ENCODE assay signal across 8 cellular contexts in the genomic region with DNA sequence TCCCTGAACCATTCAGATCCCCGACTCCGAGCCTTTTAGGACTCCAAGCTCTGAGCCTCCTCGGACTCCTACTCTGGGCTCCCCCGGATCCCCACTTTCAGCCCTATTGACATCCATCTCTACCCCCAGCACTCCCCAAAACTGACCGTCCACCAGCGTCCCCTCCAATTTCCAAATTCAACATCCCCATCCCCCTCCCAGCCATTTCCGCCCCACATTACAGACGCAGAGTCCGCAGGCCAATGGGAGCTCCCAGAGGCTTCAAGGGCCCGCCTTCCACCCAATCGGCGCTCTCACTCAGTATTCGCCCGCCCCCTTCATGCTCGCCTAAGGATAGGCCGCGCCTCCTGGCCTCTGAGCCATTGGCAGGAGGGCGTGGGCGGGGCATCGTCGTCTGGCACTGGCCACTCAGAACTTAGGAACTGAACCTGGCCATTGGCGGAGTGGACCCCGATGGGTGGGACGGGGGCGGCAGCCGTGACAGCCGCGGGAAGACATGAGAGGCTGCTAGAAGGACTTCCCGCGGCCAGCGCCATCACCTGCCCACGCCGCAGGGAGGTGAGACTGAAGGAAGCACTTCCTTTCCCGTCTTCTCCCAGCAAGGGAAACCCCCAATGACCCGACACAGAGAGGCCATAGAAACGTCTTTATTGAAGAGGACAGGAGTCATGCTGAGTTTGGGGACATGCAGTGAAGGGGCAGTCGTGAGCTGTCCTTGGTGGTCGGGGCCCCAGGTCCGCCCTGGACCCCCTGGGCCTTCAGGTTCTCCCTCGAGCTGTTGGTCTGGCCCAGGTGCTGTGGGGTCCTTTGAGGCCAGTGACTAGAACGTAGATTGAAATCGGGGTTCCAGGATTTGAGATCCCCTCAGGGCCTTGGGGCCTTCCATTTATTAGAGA. TPM values are rescaled to one million over a fixed set of nuclear protein-coding genes. Genes with fewer than 3 reads are reported as not detected.
DNase-seq lines count a peak whose midpoint lies in the region; ATAC-seq and TF ChIP-seq lines count a peak whose summit lies in the region.

A gene (minus strand): TSS at position 185 of the 896 bp plus-strand sequence. CDS start 816 bp downstream, outside the sequence.

- no peaks in the 10 kb centered on the region for H3K36me3 ChIP-seq in kidney epithelial cell (ENCODE audit: control insufficient read depth, insufficient read depth, low read length)

- H3K4me3 ChIP-seq in choroid plexus epithelial cell (ENCODE audit: low read depth, low read length): peak within 1 kb of the TSS; percentile 66
- H3K4me3 ChIP-seq in kidney epithelial cell (ENCODE audit: low read depth, low read length): peak within 1 kb of the TSS; percentile 84

- ATAC-seq in HG03439 (IDR thresholded peaks at IDR 0.05; ENCODE audit: unreplicated experiment): peak; percentile 96

- peak; percentile 66 for TF ChIP-seq POLR2A in GM19193 (IDR thresholded peaks at IDR 0.05; ENCODE audit: extremely low read depth, insufficient read depth, insufficient read length)

- DNase-seq in AML-193 (lab: John Stamatoyannopoulos, UW) (peak; percentile 97 to 99), NCI-H510A treated with DMSO at 0.1 percent for 48 hours (lab: John Stamatoyannopoulos, UW) (peak; percentile 99), choroid plexus epithelial cell (ENCODE audit: low read depth) (peak; percentile 99), kidney epithelial cell (ENCODE audit: low read depth) (peak; percentile 96)
- peak; percentile 99 to 100 for DNase-seq in activated CD4-positive, alpha-beta T cell treated with anti-CD3 and anti-CD28 coated beads for 24 hours (ENCODE audit: low read depth in 2 of 2)
- DNase-seq in stimulated activated CD4-positive, alpha-beta T cell treated with anti-CD3 and anti-CD28 coated beads, Interleukin-15, amount 100 ng/mL, for 48 hours (ENCODE audit: low read depth in 2 of 2): peak; percentile 100

- no peaks in the 10 kb centered on the region for H3K27me3 ChIP-seq in kidney epithelial cell (ENCODE audit: control insufficient read depth, insufficient read depth, low read length)

- no peak for TF ChIP-seq CTCF in choroid plexus epithelial cell (conservative IDR thresholded peaks at IDR 0.05; ENCODE audit: low read depth, low read length)
- TF ChIP-seq CTCF in kidney epithelial cell (IDR thresholded peaks at IDR 0.05; ENCODE audit: insufficient read depth, low read length, poor library complexity, severe bottlenecking): peak; percentile 6

RNA-seq across cellular contexts. Expression of the gene that starts here (rescaled TPM):
- total RNA-seq in kidney epithelial cell: 17.5 and 22.4 TPM in 2 replicates

Comparison
In these comparisons a context has a peak if more than half of its experiments do, and no peak if none do; other contexts are left out.
1. Peak in every context shown above with its lines: DNase-seq, ATAC-seq and H3K4me3 ChIP-seq.